ENCODE assay signal across 27 cellular contexts in genomic region chrX:139446832-139447231, GRCh38.
"Had no signal": no experiment of that assay in that cellular context is flagged by ENCODE, and none has a peak within 500 bp of the region (broad histone marks: within the 10 kb centered on the region; RNA-seq: fewer than 3 reads in every experiment).

No MANE protein-coding gene starts in this region.

- H3K36me3 Mint-ChIP-seq: immature natural killer cell, mesothelial cell of epicardium, naive B cell had no signal

- H3K4me3 ChIP-seq: colonic mucosa, esophagus squamous epithelium, gastroesophageal sphincter, heart left ventricle, hepatocyte, left lung, lower lobe of right lung, mucosa of descending colon had no signal

- H3K4me1 Mint-ChIP-seq: endodermal cell, immature natural killer cell, mesothelial cell of epicardium, naive B cell had no signal

- DNase-seq: colonic mucosa; cortex of kidney; effector CD8-positive, alpha-beta T cell; effector memory CD8-positive, alpha-beta T cell; endodermal cell; erythroblast; esophagus squamous epithelium; foreskin fibroblast; foreskin melanocyte; heart left ventricle; hypothalamus; immature natural killer cell; islet precursor cell; left cardiac atrium; left ventricle myocardium superior; lower lobe of right lung; mesenchymal stem cell; mucosa of descending colon; naive B cell had no signal

- H3K27me3 ChIP-seq: colonic mucosa, esophagus squamous epithelium, gastroesophageal sphincter, heart left ventricle, hepatocyte, left lung had no signal

- H3K27ac ChIP-seq: colonic mucosa, epithelial cell of prostate, esophagus squamous epithelium, gastroesophageal sphincter, heart left ventricle, hepatocyte, left lung, lower lobe of right lung had no signal

- H3K9me3 ChIP-seq: colonic mucosa, esophagus squamous epithelium, gastroesophageal sphincter, lower lobe of right lung, mucosa of descending colon had no signal

- ATAC-seq: effector memory CD8-positive, alpha-beta T cell; esophagus mucosa; gastroesophageal sphincter; heart left ventricle; left cardiac atrium; left lung; left ventricle myocardium superior; lower lobe of right lung; mucosa of descending colon had no signal

- H3K36me3 ChIP-seq: colonic mucosa, esophagus squamous epithelium, gastroesophageal sphincter, heart left ventricle, left lung, lower lobe of right lung had no signal

- H3K4me3 Mint-ChIP-seq: dendritic cell treated with granulocyte-macrophage colony-stimulating factor and Interleukin-4, amounts not matched to agents 40 ng/mL and 50 ng/mL, for 4 days; effector memory CD8-positive, alpha-beta T cell; endodermal cell; immature natural killer cell; mesothelial cell of epicardium; naive B cell had no signal

- H3K27ac Mint-ChIP-seq: dendritic cell treated with granulocyte-macrophage colony-stimulating factor and Interleukin-4, amounts not matched to agents 40 ng/mL and 50 ng/mL, for 4 days; effector memory CD8-positive, alpha-beta T cell; endodermal cell; immature natural killer cell; mesothelial cell of epicardium; naive B cell had no signal

- H3K27me3 Mint-ChIP-seq: dendritic cell treated with granulocyte-macrophage colony-stimulating factor and Interleukin-4, amounts not matched to agents 40 ng/mL and 50 ng/mL, for 4 days; effector memory CD8-positive, alpha-beta T cell; naive B cell had no signal

- H3K9me3 Mint-ChIP-seq: dendritic cell treated with granulocyte-macrophage colony-stimulating factor and Interleukin-4, amounts not matched to agents 40 ng/mL and 50 ng/mL, for 4 days; effector memory CD8-positive, alpha-beta T cell had no signal

- H3K4me1 ChIP-seq: colonic mucosa, esophagus squamous epithelium, gastroesophageal sphincter, heart left ventricle, left lung, lower lobe of right lung had no signal

- FAIRE-seq: endometrium had no signal
